ENCODE assay signal across 25 cellular contexts in genomic region chr3:137148406-137148805, GRCh38.
"Had no signal": no experiment of that assay in that cellular context is flagged by ENCODE, and none has a peak within 500 bp of the region (broad histone marks: within the 10 kb centered on the region; RNA-seq: fewer than 3 reads in every experiment).

No MANE protein-coding gene starts in this region.

- H3K4me1 ChIP-seq: parathyroid adenoma, psoas muscle, right lobe of liver, sigmoid colon, stomach, thyroid gland, tibial nerve, upper lobe of left lung, vagina had no signal

- FAIRE-seq: small intestine, urothelium cell line had no signal

- H3K27ac ChIP-seq: ovary, parathyroid adenoma, psoas muscle, right lobe of liver, sigmoid colon, stomach, thoracic aorta, thyroid gland, tibial nerve, upper lobe of left lung, vagina had no signal

- H3K27me3 ChIP-seq: ovary, right lobe of liver, sigmoid colon, stomach, thyroid gland, tibial nerve, upper lobe of left lung, vagina had no signal

- DNase-seq: naive thymus-derived CD8-positive, alpha-beta T cell; nephron progenitor cell; occipital lobe; ovary; posterior cingulate gyrus; psoas muscle; right cardiac atrium; right lobe of liver; sigmoid colon; small intestine; stimulated activated CD4-positive, alpha-beta T cell treated with anti-CD3 and anti-CD28 coated beads, Interleukin-15, amount 100 ng/mL, for 24 hours; stimulated activated CD4-positive, alpha-beta T cell treated with anti-CD3 and anti-CD28 coated beads, Interleukin-2, amount 100 ng/mL, for 24 hours; stimulated activated CD4-positive, alpha-beta T cell treated with anti-CD3 and anti-CD28 coated beads, Interleukin-2, amount 100 ng/mL, for 48 hours; stimulated activated CD4-positive, alpha-beta T cell treated with anti-CD3 and anti-CD28 coated beads, Interleukin-4, amount 100 ng/mL, for 24 hours; stimulated activated naive B cell treated with anti-CD40 and anti-IgM and Interleukin-4, amounts not matched to agents 10 μg/mL and 1 μg/mL and 100 μg/mL, for 72 hours; stimulated activated naive CD4-positive, alpha-beta T cell treated with Interleukin-2 at 50 U/mL for 16 hours; stomach; thyroid gland; trophoblast cell; upper lobe of left lung had no signal

- H3K4me3 ChIP-seq: ovary, psoas muscle, right lobe of liver, sigmoid colon, stomach, thoracic aorta, thyroid gland, tibial nerve, upper lobe of left lung, vagina had no signal

- H3K36me3 ChIP-seq: ovary, right lobe of liver, sigmoid colon, stomach, thoracic aorta, thyroid gland, tibial nerve, upper lobe of left lung, vagina had no signal

- H3K9me3 ChIP-seq: ovary, psoas muscle, right lobe of liver, sigmoid colon, stomach, thoracic aorta, thyroid gland, tibial nerve, upper lobe of left lung, vagina had no signal
